8 cellular contexts compared by ENCODE assay signal in the genomic region with DNA sequence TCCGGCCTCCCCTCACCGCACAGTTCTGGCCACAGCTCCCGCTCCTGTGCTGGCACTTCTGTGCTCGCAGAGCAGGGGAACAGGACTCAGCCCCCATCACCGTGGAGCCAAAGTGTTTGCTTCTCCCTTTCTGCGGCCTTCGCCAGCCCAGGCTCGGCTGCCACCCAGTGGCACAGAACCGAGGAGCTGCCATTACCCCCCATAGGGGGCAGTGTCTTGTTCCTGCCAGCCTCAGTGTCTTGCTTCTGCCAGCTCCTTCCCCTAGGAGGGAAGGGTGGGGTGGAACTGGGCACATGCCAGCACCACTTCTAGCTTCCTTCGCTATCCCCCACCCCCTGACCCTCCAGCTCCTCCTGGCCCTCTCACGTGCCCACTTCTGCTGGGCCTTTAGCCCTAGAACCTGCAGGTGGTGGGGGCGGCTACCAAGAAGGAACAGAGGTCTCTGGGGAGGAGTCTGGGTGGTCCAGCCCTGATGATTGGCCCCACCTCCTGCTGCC. TPM values are rescaled to one million over a fixed set of nuclear protein-coding genes. Genes with fewer than 3 reads are reported as not detected.
DNase-seq lines count a peak whose midpoint lies in the region; ATAC-seq and TF ChIP-seq lines count a peak whose summit lies in the region.

No MANE protein-coding gene starts in this region.

- peak; percentile 52 for DNase-seq in activated naive CD4-positive, alpha-beta T cell treated with anti-CD3 and anti-CD28 coated beads, Interleukin-2, amount 10 ng/mL, durations not matched to agents 7 days and 5 days
- DNase-seq in activated naive CD4-positive, alpha-beta T cell treated with Interleukin-2 at 50 U/mL for 16 hours: no peak
- DNase-seq in NCI-H2171 treated with DMSO at 0.1 percent for 48 hours (lab: John Stamatoyannopoulos, UW) (peak; percentile 75), colonic mucosa (peak; percentile 80), lung microvascular endothelial cell (ENCODE audit: low read depth in 2 of 2) (peak; percentile 46 to 63), NCI-H510A (lab: John Stamatoyannopoulos, UW) (no peak), GM19240 (ENCODE audit: insufficient read length, low spot score) (no peak)

- H3K27ac ChIP-seq in colonic mucosa: peak overlapping the region; percentile 96

- peaks cover 6% of the 10 kb centered on the region for H3K4me1 ChIP-seq in colonic mucosa

- H3K9me3 ChIP-seq in colonic mucosa: no peaks in the 10 kb centered on the region

- intact Hi-C loops in colonic mucosa (cut with DNase I): loop anchor here (5.0 kb wide), 1 partner anchor 84 kb away; no protein-coding TSS in a partner anchor

- no peaks in the 10 kb centered on the region for H3K27me3 Mint-ChIP-seq in activated naive CD4-positive, alpha-beta T cell treated with anti-CD3 and anti-CD28 coated beads, Interleukin-2, amount 10 ng/mL, durations not matched to agents 7 days and 5 days

- H3K36me3 ChIP-seq in colonic mucosa: peaks cover 22% of the 10 kb centered on the region

- H3K4me1 Mint-ChIP-seq in activated naive CD4-positive, alpha-beta T cell treated with anti-CD3 and anti-CD28 coated beads, Interleukin-2, amount 10 ng/mL, durations not matched to agents 7 days and 5 days: peaks cover 31% of the 10 kb centered on the region

- peaks cover 55% of the 10 kb centered on the region for H3K36me3 Mint-ChIP-seq in activated naive CD4-positive, alpha-beta T cell treated with anti-CD3 and anti-CD28 coated beads, Interleukin-2, amount 10 ng/mL, durations not matched to agents 7 days and 5 days

- no peak for ATAC-seq in GM21447 (IDR thresholded peaks at IDR 0.05; ENCODE audit: unreplicated experiment)

- no peak overlapping the region for H3K4me3 ChIP-seq in colonic mucosa

- peak overlapping the region; percentile 48 to 71 for H3K9ac ChIP-seq in colonic mucosa (ENCODE audit: low read depth in 2 of 2, low read length in 2 of 2)

- H3K4me3 Mint-ChIP-seq in activated naive CD4-positive, alpha-beta T cell treated with anti-CD3 and anti-CD28 coated beads, Interleukin-2, amount 10 ng/mL, durations not matched to agents 7 days and 5 days: no peak overlapping the region

- peak; percentile 69 for TF ChIP-seq CTCF in colonic mucosa (IDR thresholded peaks at IDR 0.05)

- H3K27ac Mint-ChIP-seq in activated naive CD4-positive, alpha-beta T cell treated with anti-CD3 and anti-CD28 coated beads, Interleukin-2, amount 10 ng/mL, durations not matched to agents 7 days and 5 days: peak overlapping the region; percentile 37

- H3K9me3 Mint-ChIP-seq in activated naive CD4-positive, alpha-beta T cell treated with anti-CD3 and anti-CD28 coated beads, Interleukin-2, amount 10 ng/mL, durations not matched to agents 7 days and 5 days: no peaks in the 10 kb centered on the region

- CTCF ChIA-PET in activated naive CD4-positive, alpha-beta T cell treated with anti-CD3 and anti-CD28 coated beads, Interleukin-2, amount 10 ng/mL, durations not matched to agents 7 days and 5 days (lab: Charles Lee): interaction anchor here (0.8 to 1.9 kb wide), 8 partner anchors 8 to 230 kb away, joined by 3 to 7 read pairs (median 5); a partner anchor contains a TSS

- no peaks in the 10 kb centered on the region for H3K27me3 ChIP-seq in colonic mucosa

RNA-seq across cellular contexts. Expression of a gene that starts 0.6 kb away (rescaled TPM):
- total RNA-seq in colonic mucosa (10 to 100 TPM; 60.7 to 75.6 TPM), lung microvascular endothelial cell (0.44 and 0.99 TPM in 2 replicates)

RNA-seq across cellular contexts. Expression of a gene that starts 6.3 kb away (rescaled TPM):
- total RNA-seq in colonic mucosa: 10 to 100 TPM; 53.3 to 89.0 TPM
- 44.2 and 60.3 TPM in 2 replicates for total RNA-seq in lung microvascular endothelial cell

RNA-seq across cellular contexts. Expression of a gene that starts 8.3 kb away (rescaled TPM):
- total RNA-seq in colonic mucosa: 1 to 10 TPM; 2.3 to 4.6 TPM
- 33.8 and 48.0 TPM in 2 replicates for total RNA-seq in lung microvascular endothelial cell

RNA-seq across cellular contexts. Expression of a gene that starts 14.5 kb away (rescaled TPM):
- 10 to 100 TPM; 24.0 to 43.0 TPM for total RNA-seq in colonic mucosa
- total RNA-seq in lung microvascular endothelial cell: 5.7 and 10.1 TPM in 2 replicates

RNA-seq across cellular contexts. Expression of a gene that starts 27.9 kb away (rescaled TPM):
- 10 to 100 TPM; 26.2 to 31.0 TPM for total RNA-seq in colonic mucosa
- total RNA-seq in lung microvascular endothelial cell: 4.8 and 5.6 TPM in 2 replicates

Comparison
In these comparisons a context has a peak if more than half of its experiments do, and no peak if none do; other contexts are left out.
1. DNase-seq: peak in activated naive CD4-positive, alpha-beta T cell treated with anti-CD3 and anti-CD28 coated beads, Interleukin-2, amount 10 ng/mL, durations not matched to agents 7 days and 5 days (single experiment), NCI-H2171 treated with DMSO at 0.1 percent for 48 hours (single experiment), colonic mucosa (single experiment) and lung microvascular endothelial cell (2 of 2); none in activated naive CD4-positive, alpha-beta T cell treated with Interleukin-2 at 50 U/mL for 16 hours (single experiment), NCI-H510A (single experiment) and GM19240 (single experiment).
2. RNA of a gene that starts 0.6 kb away (total RNA-seq): 60.7 to 75.6 TPM in colonic mucosa; 0.44 to 0.99 TPM in lung microvascular endothelial cell; every median in the first group is over 10 times any median in the second.